ENCODE assay signal across 13 cellular contexts in genomic region chr17:3765981-3766380, GRCh38. TPM values are rescaled to one million over a fixed set of nuclear protein-coding genes. Genes with fewer than 3 reads are reported as not detected.
DNase-seq lines count a peak whose midpoint lies in the region; ATAC-seq and TF ChIP-seq lines count a peak whose summit lies in the region.
"Had no signal": no experiment of that assay in that cellular context is flagged by ENCODE, and none has a peak within 500 bp of the region (broad histone marks: within the 10 kb centered on the region; RNA-seq: fewer than 3 reads in every experiment).

No MANE protein-coding gene starts in this region.

- no TSS peak for BruUV-seq in OCI-LY7 (replicated peaks; lab: Mats Ljungman, UMichigan)

- DNase-seq in activated naive CD4-positive, alpha-beta T cell treated with anti-CD3 and anti-CD28 coated beads for 36 hours, result no peak
- no peak for DNase-seq in activated naive CD4-positive, alpha-beta T cell (lab: John Stamatoyannopoulos, UW)
- DNase-seq in activated CD8-positive, alpha-beta T cell treated with anti-CD3 and anti-CD28 coated beads for 36 hours, result no peak
- no peak for DNase-seq in lower lobe of right lung
- DNase-seq in upper lobe of left lung, result no peak
- DNase-seq in MM.1S, result no peak
- no peak for DNase-seq in epidermal melanocyte (ENCODE audit: insufficient read length, low spot score)
- DNase-seq in OCI-LY7 (ENCODE audit: low spot score), result no peak
- DNase-seq: gastrocnemius medialis had no signal

- ATAC-seq in activated CD8-positive, alpha-beta T cell treated with anti-CD3 and anti-CD28 coated beads for 36 hours, result no peak
- ATAC-seq in lower lobe of right lung, result no peak
- ATAC-seq in upper lobe of left lung (ENCODE audit: low FRiP score in 2 of 2), result no peak
- ATAC-seq: gastrocnemius medialis had no signal

- H3F3A ChIP-seq in MM.1S (ENCODE audit: insufficient read depth, low read length), result no peaks in the 10 kb centered on the region

- H3K36me3 ChIP-seq in lower lobe of right lung, result no peaks in the 10 kb centered on the region
- no peaks in the 10 kb centered on the region for H3K36me3 ChIP-seq in upper lobe of left lung
- H3K36me3 ChIP-seq in MM.1S (replicated peaks; ENCODE audit: insufficient read depth, low read length), result no peaks in the 10 kb centered on the region
- no peaks in the 10 kb centered on the region for H3K36me3 ChIP-seq in OCI-LY7 (ENCODE audit: insufficient read depth, low read length)
- H3K36me3 ChIP-seq: gastrocnemius medialis, left lung had no signal

- CTCF ChIA-PET in activated naive CD4-positive, alpha-beta T cell treated with anti-CD3 and anti-CD28 coated beads for 36 hours (lab: Charles Lee), result interaction anchor here (0.7 to 1.2 kb wide), 2 partner anchors 28 to 99 kb away, joined by 3 to 5 read pairs; no protein-coding TSS in a partner anchor
- CTCF ChIA-PET in activated CD8-positive, alpha-beta T cell treated with anti-CD3 and anti-CD28 coated beads for 36 hours (lab: Charles Lee), result interaction anchor here (1.0 to 4.6 kb wide), 4 partner anchors 8 to 61 kb away, joined by 3 to 22 read pairs (median 10); no protein-coding TSS in a partner anchor
- CTCF ChIA-PET in OCI-LY7 (lab: Charles Lee; ENCODE audit: unreplicated experiment), result interaction anchor here (0.6 kb wide), 1 partner anchor 31 kb away, joined by 3 read pairs; no protein-coding TSS in a partner anchor

- H3K4me1 ChIP-seq in lower lobe of right lung, result no peaks in the 10 kb centered on the region
- no peaks in the 10 kb centered on the region for H3K4me1 ChIP-seq in upper lobe of left lung
- no peaks in the 10 kb centered on the region for H3K4me1 ChIP-seq in MM.1S (ENCODE audit: low read length)
- peaks cover 9% of the 10 kb centered on the region for H3K4me1 ChIP-seq in OCI-LY7 (ENCODE audit: insufficient read depth, low read length, poor library complexity, severe bottlenecking)
- H3K4me1 ChIP-seq: gastrocnemius medialis had no signal

- H3K27me3 ChIP-seq in lower lobe of right lung (ENCODE audit: low read depth), result no peaks in the 10 kb centered on the region
- H3K27me3 ChIP-seq in upper lobe of left lung, result no peaks in the 10 kb centered on the region
- no peaks in the 10 kb centered on the region for H3K27me3 ChIP-seq in MM.1S (replicated peaks; ENCODE audit: insufficient read depth, low read length)
- H3K27me3 ChIP-seq: gastrocnemius medialis, left lung had no signal

- H3K4me3 ChIP-seq in lower lobe of right lung, result no peak overlapping the region
- H3K4me3 ChIP-seq in upper lobe of left lung, result no peak overlapping the region
- H3K4me3 ChIP-seq in MM.1S (ENCODE audit: low read length), result no peak overlapping the region
- H3K4me3 ChIP-seq in OCI-LY7 (ENCODE audit: low read depth, low read length, poor library complexity, severe bottlenecking), result no peak overlapping the region
- H3K4me3 ChIP-seq: gastrocnemius medialis, GM23338, left lung, skin epidermis had no signal

- no peaks in the 10 kb centered on the region for H3K36me3 Mint-ChIP-seq in activated naive CD4-positive, alpha-beta T cell treated with anti-CD3 and anti-CD28 coated beads for 36 hours (ENCODE audit: low read depth)
- H3K36me3 Mint-ChIP-seq in activated CD8-positive, alpha-beta T cell treated with anti-CD3 and anti-CD28 coated beads for 36 hours (ENCODE audit: low read depth), result peaks cover 15% of the 10 kb centered on the region

- WGBS in upper lobe of left lung, 2 donors, result 87 to 93% methylated on average over 9 of the region's 9 CpGs

- no peak for TF ChIP-seq CTCF in activated CD8-positive, alpha-beta T cell treated with anti-CD3 and anti-CD28 coated beads for 36 hours (IDR thresholded peaks at IDR 0.05)
- TF ChIP-seq CTCF in lower lobe of right lung (IDR thresholded peaks at IDR 0.05) (no peak), upper lobe of left lung (IDR thresholded peaks at IDR 0.05) (no peak), MM.1S (IDR thresholded peaks at IDR 0.05; ENCODE audit: low read length) (no peak), OCI-LY7 (conservative IDR thresholded peaks at IDR 0.05; ENCODE audit: low read length) (no peak)

- POLR2A ChIA-PET in activated CD8-positive, alpha-beta T cell treated with anti-CD3 and anti-CD28 coated beads for 36 hours (lab: Charles Lee), result interaction anchor here (0.7 to 1.8 kb wide), 4 partner anchors 14 to 55 kb away, joined by 3 to 6 read pairs (median 4); no protein-coding TSS in a partner anchor
- POLR2A ChIA-PET in OCI-LY7 (lab: Charles Lee), result no interaction called here

- no peaks in the 10 kb centered on the region for H3K9me3 ChIP-seq in lower lobe of right lung
- no peaks in the 10 kb centered on the region for H3K9me3 ChIP-seq in upper lobe of left lung
- no peaks in the 10 kb centered on the region for H3K9me3 ChIP-seq in MM.1S (replicated peaks; ENCODE audit: insufficient read depth, low read length)
- H3K9me3 ChIP-seq in OCI-LY7 (ENCODE audit: low read length), result no peaks in the 10 kb centered on the region
- H3K9me3 ChIP-seq: gastrocnemius medialis, left lung had no signal

- H4K20me1 ChIP-seq in MM.1S (ENCODE audit: insufficient read depth, low read length), result no peaks in the 10 kb centered on the region
- H4K20me1 ChIP-seq in OCI-LY7 (ENCODE audit: insufficient read depth, low read length), result no peaks in the 10 kb centered on the region

- H3K27me3 Mint-ChIP-seq in activated naive CD4-positive, alpha-beta T cell treated with anti-CD3 and anti-CD28 coated beads for 36 hours (ENCODE audit: low read depth), result no peaks in the 10 kb centered on the region
- peaks cover 7% of the 10 kb centered on the region for H3K27me3 Mint-ChIP-seq in activated CD8-positive, alpha-beta T cell treated with anti-CD3 and anti-CD28 coated beads for 36 hours

- peaks cover 42% of the 10 kb centered on the region for H3K4me1 Mint-ChIP-seq in activated naive CD4-positive, alpha-beta T cell treated with anti-CD3 and anti-CD28 coated beads for 36 hours (ENCODE audit: low read depth)
- peaks cover 76% of the 10 kb centered on the region for H3K4me1 Mint-ChIP-seq in activated CD8-positive, alpha-beta T cell treated with anti-CD3 and anti-CD28 coated beads for 36 hours (ENCODE audit: low read depth)

- H3K9me2 ChIP-seq in MM.1S (replicated peaks; ENCODE audit: insufficient read depth, low read length), result no peaks in the 10 kb centered on the region
- H3K9me2 ChIP-seq in OCI-LY7 (ENCODE audit: insufficient read depth, low read length), result no peaks in the 10 kb centered on the region

- H2AFZ ChIP-seq in MM.1S (ENCODE audit: low read length) (no peak overlapping the region), OCI-LY7 (ENCODE audit: low read length) (no peak overlapping the region)
- H2AFZ ChIP-seq: GM23338 had no signal

- H3K4me2 ChIP-seq in MM.1S (ENCODE audit: low read depth, low read length), result no peak overlapping the region
- no peak overlapping the region for H3K4me2 ChIP-seq in OCI-LY7 (ENCODE audit: low read length)
- H3K4me2 ChIP-seq: GM23338 had no signal

- intact Hi-C loops in activated naive CD4-positive, alpha-beta T cell treated with anti-CD3 and anti-CD28 coated beads for 36 hours (cut with micrococcal nuclease), result no loop called here
- intact Hi-C loops in activated CD8-positive, alpha-beta T cell treated with anti-CD3 and anti-CD28 coated beads for 36 hours (cut with micrococcal nuclease), result loop anchor here (10.0 kb wide), 1 partner anchor 51 kb away; no protein-coding TSS in a partner anchor
- intact Hi-C loops in lower lobe of right lung (cut with DNase I), result no loop called here
- intact Hi-C loops in OCI-LY7 (cut with micrococcal nuclease; ENCODE audit: unreplicated experiment), result no loop called here

- H3K4me3 Mint-ChIP-seq in activated naive CD4-positive, alpha-beta T cell treated with anti-CD3 and anti-CD28 coated beads for 36 hours, result peak overlapping the region; percentile 28
- no peak overlapping the region for H3K4me3 Mint-ChIP-seq in activated CD8-positive, alpha-beta T cell treated with anti-CD3 and anti-CD28 coated beads for 36 hours
- H3K4me3 Mint-ChIP-seq: GM23338 had no signal

- H3K27ac ChIP-seq in lower lobe of right lung, result peak overlapping the region; percentile 53
- H3K27ac ChIP-seq in upper lobe of left lung, result peak overlapping the region in 3 of 4 donors; percentile 17 to 63 (median 24)
- H3K27ac ChIP-seq in MM.1S (ENCODE audit: low read length), result no peak overlapping the region
- H3K27ac ChIP-seq in OCI-LY7 (ENCODE audit: low read depth, low read length, poor library complexity, severe bottlenecking), result no peak overlapping the region
- H3K27ac ChIP-seq: gastrocnemius medialis, HL-60, left lung had no signal

- H3K27ac Mint-ChIP-seq in activated naive CD4-positive, alpha-beta T cell treated with anti-CD3 and anti-CD28 coated beads for 36 hours, result peak overlapping the region; percentile 83
- peak overlapping the region; percentile 97 for H3K27ac Mint-ChIP-seq in activated CD8-positive, alpha-beta T cell treated with anti-CD3 and anti-CD28 coated beads for 36 hours
- H3K27ac Mint-ChIP-seq: GM23338 had no signal

- H3K79me2 ChIP-seq in MM.1S (ENCODE audit: low read length) (no peaks in the 10 kb centered on the region), OCI-LY7 (ENCODE audit: insufficient read depth, low read depth, low read length) (no peaks in the 10 kb centered on the region)

- no peak for TF ChIP-seq POLR2A in upper lobe of left lung (IDR thresholded peaks at IDR 0.05)

- TF ChIP-seq EP300 in upper lobe of left lung (IDR thresholded peaks at IDR 0.05), result no peak

- H3K9ac ChIP-seq in MM.1S (ENCODE audit: low read length), result no peak overlapping the region

- H3K9me3 Mint-ChIP-seq in activated naive CD4-positive, alpha-beta T cell treated with anti-CD3 and anti-CD28 coated beads for 36 hours, result peaks cover 3% of the 10 kb centered on the region
- H3K9me3 Mint-ChIP-seq in activated CD8-positive, alpha-beta T cell treated with anti-CD3 and anti-CD28 coated beads for 36 hours, result peaks cover 7% of the 10 kb centered on the region

RNA-seq across cellular contexts. Expression of gene ITGAE, which starts 35.0 kb away (rescaled TPM):
- total RNA-seq in activated naive CD4-positive, alpha-beta T cell treated with anti-CD3 and anti-CD28 coated beads for 36 hours, result 10 to 100 TPM; 31.7 to 32.4 TPM
- total RNA-seq in activated CD8-positive, alpha-beta T cell treated with anti-CD3 and anti-CD28 coated beads for 36 hours, result 10 to 100 TPM; 31.8 to 32.4 TPM
- total RNA-seq in lower lobe of right lung, result 35.4 TPM
- total RNA-seq in upper lobe of left lung, result 10 to 100 TPM; 17.2 to 36.0 (median 26.4) TPM
- total RNA-seq in OCI-LY7 (2014; rRNA removed; shearing (Covaris generic)), result 57.3 and 61.2 TPM in 2 replicates
- 51.2 and 52.2 TPM in 2 replicates for total RNA-seq in OCI-LY7 (2022)

RNA-seq across cellular contexts. Expression of gene HASPIN, which starts 42.3 kb away (rescaled TPM):
- 10 to 100 TPM; 20.5 to 21.8 TPM for total RNA-seq in activated naive CD4-positive, alpha-beta T cell treated with anti-CD3 and anti-CD28 coated beads for 36 hours
- total RNA-seq in activated CD8-positive, alpha-beta T cell treated with anti-CD3 and anti-CD28 coated beads for 36 hours, result 10 to 100 TPM; 20.7 to 21.3 TPM
- total RNA-seq in lower lobe of right lung (0.68 TPM), upper lobe of left lung (1 to 10 TPM in 2 of 6 donors, under 1 TPM in 2, not detected in 2; 0.49 to 1.7 (median 0.81) TPM), OCI-LY7 (2022) (66.2 and 71.3 TPM in 2 replicates)
- total RNA-seq in OCI-LY7 (2014; rRNA removed; shearing (Covaris generic)), result 60.8 and 88.6 TPM in 2 replicates

Comparison
In these comparisons a context has a peak if more than half of its experiments do, and no peak if none do; other contexts are left out.
1. H3K27ac ChIP-seq: peak in lower lobe of right lung (single experiment) and upper lobe of left lung (3 of 4); none in MM.1S (single experiment) and OCI-LY7 (single experiment).
2. RNA of gene HASPIN, which starts 42.3 kb away (total RNA-seq): 60.8 to 88.6 TPM in OCI-LY7, 20.5 to 21.8 TPM in activated naive CD4-positive, alpha-beta T cell treated with anti-CD3 and anti-CD28 coated beads for 36 hours and 20.7 to 21.3 TPM in activated CD8-positive, alpha-beta T cell treated with anti-CD3 and anti-CD28 coated beads for 36 hours; 0.68 TPM in lower lobe of right lung (single experiment) and 0.49 to 1.7 TPM in upper lobe of left lung; every median in the first group is over 4 times any median in the second.